Comparison of ENCODE assay signal across 9 cellular contexts in the genomic region with DNA sequence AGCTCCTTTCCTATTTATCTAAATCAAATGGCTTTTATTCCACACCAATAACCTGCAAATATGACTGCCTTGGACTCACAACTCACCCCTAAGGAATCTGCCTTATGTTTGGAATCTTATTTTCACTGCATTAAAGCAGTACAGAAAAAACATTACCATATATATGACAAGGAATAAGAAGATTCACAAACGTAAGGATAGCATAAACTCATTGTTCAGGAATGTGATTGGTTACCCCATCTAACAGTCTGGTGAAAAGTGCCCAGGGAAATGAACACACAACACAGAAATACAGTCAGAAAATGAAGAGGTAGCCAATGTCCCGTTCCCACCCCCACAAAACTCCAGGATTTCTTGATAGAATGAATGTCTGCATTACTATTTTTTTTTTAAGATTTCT. TPM values are rescaled to one million over a fixed set of nuclear protein-coding genes. Genes with fewer than 3 reads are reported as not detected.
DNase-seq lines count a peak whose midpoint lies in the region; ATAC-seq, FAIRE-seq and TF ChIP-seq lines count a peak whose summit lies in the region.
"Had no signal": no experiment of that assay in that cellular context is flagged by ENCODE, and none has a peak within 500 bp of the region (broad histone marks: within the 10 kb centered on the region; RNA-seq: fewer than 3 reads in every experiment).

No MANE protein-coding gene starts in this region.

- intact Hi-C loops in endothelial cell of umbilical vein (cut with micrococcal nuclease), result no loop called here

- H3K79me2 ChIP-seq in endothelial cell of umbilical vein (ENCODE audit: control insufficient read depth, insufficient read depth, low read length), result peaks cover 55% of the 10 kb centered on the region

- peak; percentile 38 for FAIRE-seq in endothelial cell of umbilical vein (lab: Jason Lieb, UNC)

- TF ChIP-seq POLR2A in endothelial cell of umbilical vein (IDR thresholded peaks at IDR 0.05; ENCODE audit: low read depth, low read length), result no peak

- H3K4me1 ChIP-seq in endothelial cell of umbilical vein (ENCODE audit: control insufficient read depth, extremely low read depth, insufficient read depth, low read length), result peaks cover 25% of the 10 kb centered on the region

- no peak for ATAC-seq in GM21447 (IDR thresholded peaks at IDR 0.05; ENCODE audit: unreplicated experiment)

- H3K9me1 ChIP-seq in endothelial cell of umbilical vein (replicated peaks; ENCODE audit: control insufficient read depth, extremely low read depth, insufficient read depth, low read length), result no peaks in the 10 kb centered on the region

- H3K4me2 ChIP-seq in endothelial cell of umbilical vein (ENCODE audit: insufficient read depth, low read length), result peak overlapping the region; percentile 48

- H3K27ac ChIP-seq in RWPE1 (peak overlapping the region; percentile 98), endothelial cell of umbilical vein (ENCODE audit: insufficient read depth, low read depth, low read length) (no peak overlapping the region)

- TF ChIP-seq CTCF in GM12865 (IDR thresholded peaks at IDR 0.05; ENCODE audit: insufficient read depth, low read depth, low read length, missing control alignments) (no peak), RWPE1 (conservative IDR thresholded peaks at IDR 0.05; ENCODE audit: low read depth) (no peak), endothelial cell of umbilical vein (IDR thresholded peaks at IDR 0.05; ENCODE audit: extremely low read depth in 1 of 2, insufficient read depth in 1 of 2, low read depth in 1 of 2, low read length in 2 of 2) (no peak)

- peak overlapping the region; percentile 55; the same call in 1 of the 2 replicates for H3K4me3 ChIP-seq in GM12865 (ENCODE audit: low read depth, low read length)
- no peak overlapping the region for H3K4me3 ChIP-seq in endothelial cell of umbilical vein (replicated peaks in 1 of 3; ENCODE audit: insufficient read depth in 1 of 3, low read depth in 1 of 3, low read length in 3 of 3)

- POLR2A ChIA-PET in RWPE1 (lab: Yijun Ruan, JAX; ENCODE audit: low non-redundant PET) (no interaction called here), endothelial cell of umbilical vein (lab: Charles Lee) (interaction anchor here (0.7 kb wide), 1 partner anchor 33 kb away, joined by 3 read pairs; no protein-coding TSS in a partner anchor)

- H3K36me3 ChIP-seq in endothelial cell of umbilical vein (ENCODE audit: control insufficient read depth in 2 of 2, extremely low read depth in 1 of 2, insufficient read depth in 2 of 2, low read length in 2 of 2), result no peaks in the 10 kb centered on the region

- no peak overlapping the region for H2AFZ ChIP-seq in endothelial cell of umbilical vein (ENCODE audit: low read depth, low read length)

- H4K20me1 ChIP-seq in endothelial cell of umbilical vein (replicated peaks; ENCODE audit: control insufficient read depth, extremely low read depth, insufficient read depth, low read length), result no peaks in the 10 kb centered on the region

- H3K9me3 ChIP-seq in endothelial cell of umbilical vein (replicated peaks; ENCODE audit: control insufficient read depth, insufficient read depth, low read length), result no peaks in the 10 kb centered on the region

- no peak overlapping the region for H3K9ac ChIP-seq in endothelial cell of umbilical vein (replicated peaks; ENCODE audit: extremely low read depth, insufficient read depth, low read length)

- CTCF ChIA-PET in RWPE1 (lab: Yijun Ruan, JAX) (no interaction called here), endothelial cell of umbilical vein (lab: Charles Lee) (interaction anchor here (2.4 kb wide), 1 partner anchor 150 kb away, joined by 7 read pairs; no protein-coding TSS in a partner anchor)

- dilution Hi-C loops in endothelial cell of umbilical vein (cut with MboI; ENCODE audit: extremely low pct_ligation_motif_present, low sequenced_read_pairs), result no loop called here

- no peak for DNase-seq in GM12865 (ENCODE audit: low read depth)
- DNase-seq in RWPE1 (ENCODE audit: low spot score), result peak; percentile 57
- DNase-seq in endothelial cell of umbilical vein (ENCODE audit: low read depth, low spot score), result no peak
- DNase-seq in renal cortical epithelial cell (ENCODE audit: low read depth), result peak; percentile 50
- no peak for DNase-seq in superior temporal gyrus (ENCODE audit: extremely low spot score)
- no peak for DNase-seq in NOMO-1 (lab: John Stamatoyannopoulos, UW; ENCODE audit: unreplicated experiment in 2 of 2)
- DNase-seq in central memory CD4-positive, alpha-beta T cell, result no peak
- DNase-seq: hypothalamus had no signal

- no TSS peak for BruUV-seq in endothelial cell of umbilical vein (replicated peaks; lab: Mats Ljungman, UMichigan)

- H3K27me3 ChIP-seq in endothelial cell of umbilical vein (ENCODE audit: control insufficient read depth in 2 of 2, insufficient read depth in 2 of 2, low read length in 2 of 2), result no peaks in the 10 kb centered on the region

TF ChIP-seq in endothelial cell of umbilical vein, 7 proteins besides CTCF, POLR2A, EP300 and RAD21:
- TF ChIP-seq JUN (IDR thresholded peaks at IDR 0.05; ENCODE audit: borderline replicate concordance, insufficient read depth, insufficient read length, low read depth) (no peak), GATA2 (IDR thresholded peaks at IDR 0.05; ENCODE audit: insufficient read depth, insufficient read length, low read depth, low read length) (no peak), FOS (IDR thresholded peaks at IDR 0.05; ENCODE audit: borderline replicate concordance, insufficient read depth, low read length) (no peak), MYC (IDR thresholded peaks at IDR 0.05; ENCODE audit: low read depth, low read length) (no peak), POLR2AphosphoS5 (IDR thresholded peaks at IDR 0.05; ENCODE audit: insufficient read depth, low read depth, low read length) (no peak), EZH2 (IDR thresholded peaks at IDR 0.05; ENCODE audit: borderline replicate concordance, low read depth, low read length, severe bottlenecking) (no peak)
- TF ChIP-seq, protein P1, sequence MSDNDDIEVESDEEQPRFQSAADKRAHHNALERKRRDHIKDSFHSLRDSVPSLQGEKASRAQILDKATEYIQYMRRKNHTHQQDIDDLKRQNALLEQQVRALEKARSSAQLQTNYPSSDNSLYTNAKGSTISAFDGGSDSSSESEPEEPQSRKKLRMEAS (IDR thresholded peaks at IDR 0.05; ENCODE audit: insufficient read depth, insufficient read length), result no peak
TF ChIP-seq in endothelial cell of umbilical vein: peak in this region for 0.

RNA-seq across cellular contexts. Expression of a gene that starts 2.0 kb away (rescaled TPM):
- total RNA-seq in endothelial cell of umbilical vein (29.8 and 30.4 TPM in 2 replicates), renal cortical epithelial cell (27.3 and 60.2 TPM in 2 replicates)
- 7.8 and 13.5 TPM in 2 replicates for polyA plus RNA-seq in endothelial cell of umbilical vein
- 17.3 and 20.2 TPM in 2 replicates for polyA plus RNA-seq in endothelial cell of umbilical vein (2011; cell fraction: cytosol; rRNA removed)
- polyA plus RNA-seq in endothelial cell of umbilical vein (2011; cell fraction: nucleus; rRNA removed), result 21.4 and 23.3 TPM in 2 replicates
- polyA plus RNA-seq in endothelial cell of umbilical vein (2012), result 32.9 and 37.3 TPM in 2 replicates
- 16.7 and 17.1 TPM in 2 replicates for polyA minus RNA-seq in endothelial cell of umbilical vein
- 6.3 TPM for polyA minus RNA-seq in endothelial cell of umbilical vein (2011; cell fraction: cytosol; rRNA and poly(A)+ RNA removed)
- 24.3 and 32.6 TPM in 2 replicates for polyA minus RNA-seq in endothelial cell of umbilical vein (2011; cell fraction: nucleus; rRNA and poly(A)+ RNA removed)

Comparison
In these comparisons a context has a peak if more than half of its experiments do, and no peak if none do; other contexts are left out.
1. DNase-seq: peak in RWPE1 (single experiment) and renal cortical epithelial cell (single experiment); none in GM12865 (single experiment), endothelial cell of umbilical vein (single experiment), superior temporal gyrus (single experiment), NOMO-1 (0 of 2) and central memory CD4-positive, alpha-beta T cell (single experiment).